In genomic region chr4:8545439-8545765, GRCh38 we compare ENCODE assay signal across 23 cellular contexts. TPM values are rescaled to one million over a fixed set of nuclear protein-coding genes. Genes with fewer than 3 reads are reported as not detected.
DNase-seq lines count a peak whose midpoint lies in the region; ATAC-seq and TF ChIP-seq lines count a peak whose summit lies in the region.
"Had no signal": no experiment of that assay in that cellular context is flagged by ENCODE, and none has a peak within 500 bp of the region (broad histone marks: within the 10 kb centered on the region; RNA-seq: fewer than 3 reads in every experiment).

No MANE protein-coding gene starts in this region.

- no peak overlapping the region; the same call in 1 of the 2 replicates for H3K27ac Mint-ChIP-seq in GM23338
- H3K27ac Mint-ChIP-seq: CD4-positive, alpha-beta T cell had no signal

- H3K27ac ChIP-seq in BLaER1 treated with 17β-estradiol and CSF1 and Interleukin-3, amounts not matched to agents 10 nM and 100 nM: no peak overlapping the region
- H3K27ac ChIP-seq in GM23338 (ENCODE audit: low read depth) (no peak overlapping the region), trophoblast cell (ENCODE audit: low read depth, low read length) (no peak overlapping the region), PC-3 (ENCODE audit: low read length) (no peak overlapping the region)
- H3K27ac ChIP-seq: KMS-11 had no signal

- H2BK120ac ChIP-seq in trophoblast cell (ENCODE audit: insufficient read depth, low read length, poor library complexity): peak overlapping the region; percentile 39

- no peaks in the 10 kb centered on the region for H3K36me3 ChIP-seq in BLaER1 treated with 17β-estradiol and CSF1 and Interleukin-3, amounts not matched to agents 10 nM and 100 nM
- H3K36me3 ChIP-seq in GM23338 (ENCODE audit: insufficient read depth): no peaks in the 10 kb centered on the region
- H3K36me3 ChIP-seq in trophoblast cell (ENCODE audit: control insufficient read depth in 1 of 2, insufficient read depth in 2 of 2, low read length in 2 of 2): no peaks in the 10 kb centered on the region
- H3K36me3 ChIP-seq in PC-3 (ENCODE audit: low read depth, low read length): no peaks in the 10 kb centered on the region
- H3K36me3 ChIP-seq: BE2C had no signal

- TF ChIP-seq CTCF in GM23338 (conservative IDR thresholded peaks at IDR 0.05; ENCODE audit: low read depth in 2 of 2) (no peak), PC-3 (conservative IDR thresholded peaks at IDR 0.05; ENCODE audit: low read depth, low read length) (no peak)

- peak overlapping the region; percentile 74 to 97 (median 92) for H3K4me2 ChIP-seq in BLaER1 treated with 17β-estradiol and CSF1 and Interleukin-3, amounts not matched to agents 10 nM and 100 nM
- H3K4me2 ChIP-seq in GM23338: no peak overlapping the region
- H3K4me2 ChIP-seq in trophoblast cell (ENCODE audit: low read length): no peak overlapping the region
- H3K4me2 ChIP-seq in PC-3 (ENCODE audit: low read length): no peak overlapping the region
- H3K4me2 ChIP-seq: KMS-11 had no signal

- POLR2A ChIA-PET in PC-3 (lab: Charles Lee; ENCODE audit: unreplicated experiment): no interaction called here

- H4K20me1 ChIP-seq in BLaER1 treated with 17β-estradiol and CSF1 and Interleukin-3, amounts not matched to agents 10 nM and 100 nM: peaks cover 0 to 64% (median 26%) of the 10 kb centered on the region in 11 experiments; a peak in 15 of 22 replicates
- H4K20me1 ChIP-seq in GM23338 (replicated peaks; ENCODE audit: insufficient read depth) (no peaks in the 10 kb centered on the region), PC-3 (ENCODE audit: low read length) (no peaks in the 10 kb centered on the region)

- H4K8ac ChIP-seq in trophoblast cell (ENCODE audit: low read depth, low read length): peak overlapping the region; percentile 67

- H3K4me1 Mint-ChIP-seq in GM23338: peaks cover 22% of the 10 kb centered on the region

- WGBS in trophoblast cell (ENCODE audit: extremely low coverage, insufficient coverage, insufficient read length): no CpG with 5 or more reads among the region's 9 CpGs

- H4K12ac ChIP-seq in trophoblast cell (ENCODE audit: low read depth, low read length): no peak overlapping the region

- CTCF ChIA-PET in PC-3 (lab: Charles Lee): no interaction called here

- H2AFZ ChIP-seq in GM23338 (0 out of 2 replicates have a peak overlapping the region, but pooled peaks have one; percentile 74), trophoblast cell (ENCODE audit: insufficient read depth, low read length, poor library complexity) (peak overlapping the region; percentile 6), PC-3 (ENCODE audit: low read length) (no peak overlapping the region)

- peaks cover 38% of the 10 kb centered on the region for H3K79me1 ChIP-seq in trophoblast cell (ENCODE audit: low read length)

- H2BK5ac ChIP-seq in trophoblast cell (ENCODE audit: low read depth, low read length, poor library complexity): peak overlapping the region; percentile 5

- peaks cover 56 to 98% (median 84%) of the 10 kb centered on the region in 11 experiments for H3K27me3 ChIP-seq in BLaER1 treated with 17β-estradiol and CSF1 and Interleukin-3, amounts not matched to agents 10 nM and 100 nM
- H3K27me3 ChIP-seq in GM23338 (ENCODE audit: insufficient read depth): no peaks in the 10 kb centered on the region
- no peaks in the 10 kb centered on the region for H3K27me3 ChIP-seq in trophoblast cell (ENCODE audit: insufficient read depth, low read length)
- H3K27me3 ChIP-seq in PC-3 (ENCODE audit: low read length): no peaks in the 10 kb centered on the region
- H3K27me3 ChIP-seq: BE2C had no signal

- H2AK5ac ChIP-seq in trophoblast cell (ENCODE audit: low read length): peak overlapping the region; percentile 77

- no peak for ATAC-seq in GM23338
- no peak for ATAC-seq in PC-3
- ATAC-seq: GM12878 had no signal

- no peak overlapping the region for H3K4ac ChIP-seq in trophoblast cell (ENCODE audit: low read depth, low read length)

- H3K4me3 ChIP-seq in BLaER1 treated with 17β-estradiol and CSF1 and Interleukin-3, amounts not matched to agents 10 nM and 100 nM: peak overlapping the region in 4 of 10 experiments; percentile 10 to 54 (median 30); a peak in 3 of 20 replicates
- H3K4me3 ChIP-seq in GM23338 (no peak overlapping the region), trophoblast cell (ENCODE audit: low read depth, low read length) (no peak overlapping the region), PC-3 (ENCODE audit: low read length) (no peak overlapping the region)
- H3K4me3 ChIP-seq: GM12878 had no signal

- H2BK12ac ChIP-seq in trophoblast cell (ENCODE audit: low read length): peak overlapping the region; percentile 79

- no peak overlapping the region for H3K23ac ChIP-seq in trophoblast cell (ENCODE audit: low read length)

- H3K4me3 Mint-ChIP-seq in GM23338: no peak overlapping the region; the same call in 2 of the 3 replicates
- H3K4me3 Mint-ChIP-seq: CD4-positive, alpha-beta T cell had no signal

- H3K4me1 ChIP-seq in BLaER1 treated with 17β-estradiol and CSF1 and Interleukin-3, amounts not matched to agents 10 nM and 100 nM: peaks cover 31 to 61% (median 46%) of the 10 kb centered on the region in 10 experiments
- H3K4me1 ChIP-seq in GM23338 (ENCODE audit: insufficient read depth) (peaks cover 9% of the 10 kb centered on the region), trophoblast cell (ENCODE audit: control insufficient read depth in 1 of 2, insufficient read depth in 2 of 2, low read length in 2 of 2) (peaks cover 37 to 45% of the 10 kb centered on the region in 2 experiments), PC-3 (ENCODE audit: insufficient read depth, low read length) (peaks cover 33% of the 10 kb centered on the region)
- H3K4me1 ChIP-seq: BE2C had no signal

- no peaks in the 10 kb centered on the region for H3F3A ChIP-seq in GM23338 (replicated peaks; ENCODE audit: low read depth)
- no peaks in the 10 kb centered on the region for H3F3A ChIP-seq in PC-3 (ENCODE audit: low read length, unreplicated experiment)

- H3K27me3 Mint-ChIP-seq in GM23338 (ENCODE audit: insufficient read depth, low read depth, poor library complexity): peaks cover 16% of the 10 kb centered on the region
- H3K27me3 Mint-ChIP-seq: CD4-positive, alpha-beta T cell had no signal

- peaks cover 0 to 30% (median 0%) of the 10 kb centered on the region in 11 experiments; a peak in 10 of 22 replicates for H3K9me3 ChIP-seq in BLaER1 treated with 17β-estradiol and CSF1 and Interleukin-3, amounts not matched to agents 10 nM and 100 nM (replicated peaks in 1 of 11)
- H3K9me3 ChIP-seq in trophoblast cell (ENCODE audit: insufficient read depth, low read depth, low read length) (no peaks in the 10 kb centered on the region), PC-3 (ENCODE audit: low read length) (no peaks in the 10 kb centered on the region)
- H3K9me3 ChIP-seq: BE2C had no signal

- H3K18ac ChIP-seq in trophoblast cell (ENCODE audit: low read length): peak overlapping the region; percentile 30

- H3K79me2 ChIP-seq in GM23338 (replicated peaks; ENCODE audit: insufficient read depth) (no peaks in the 10 kb centered on the region), trophoblast cell (ENCODE audit: control insufficient read depth, insufficient read depth, low read length, poor library complexity) (no peaks in the 10 kb centered on the region), PC-3 (ENCODE audit: low read length) (no peaks in the 10 kb centered on the region)

- no TSS peak for BruUV-seq in PC-3 (replicated peaks; lab: Mats Ljungman, UMichigan)

- H3K14ac ChIP-seq in trophoblast cell (ENCODE audit: low read length): peak overlapping the region; percentile 28

- H3K9me2 ChIP-seq in GM23338 (ENCODE audit: insufficient read depth) (no peaks in the 10 kb centered on the region), PC-3 (replicated peaks; ENCODE audit: low read length) (no peaks in the 10 kb centered on the region)

- peak overlapping the region; percentile 79 for H4K91ac ChIP-seq in trophoblast cell (ENCODE audit: low read depth, low read length)

- no peaks in the 10 kb centered on the region for H3K36me3 Mint-ChIP-seq in GM23338 (ENCODE audit: low read depth)

- peak overlapping the region in 1 of 11 experiments; percentile 32; a peak in 2 of 22 replicates for H3K9ac ChIP-seq in BLaER1 treated with 17β-estradiol and CSF1 and Interleukin-3, amounts not matched to agents 10 nM and 100 nM
- no peak overlapping the region for H3K9ac ChIP-seq in trophoblast cell (ENCODE audit: low read length)
- no peak overlapping the region for H3K9ac ChIP-seq in PC-3 (ENCODE audit: low read length)
- H3K9ac ChIP-seq: KMS-11 had no signal

- intact Hi-C loops in PC-3 (cut with micrococcal nuclease): loop anchor here (5.0 kb wide), 1 partner anchor 47 kb away; the partner anchor contains the start of gene CPZ

- DNase-seq in GM23338 (ENCODE audit: low spot score): no peak
- DNase-seq in iPS-NIHi11 (ENCODE audit: low spot score): peak; percentile 10
- DNase-seq in trophoblast cell: no peak
- no peak for DNase-seq in OCI-M1 (lab: John Stamatoyannopoulos, UW)
- no peak for DNase-seq in PC-3
- DNase-seq in SIG-M5 (lab: John Stamatoyannopoulos, UW): no peak
- DNase-seq: BE2C; CD4-positive, alpha-beta T cell; COR-L47; DMS 273 treated with DMSO at 0.1 percent for 48 hours; DMS79 treated with DMSO at 0.1 percent for 48 hours; GOT3; IMR-90; NCI-H1105; NCI-H2081; NCI-H446; NCI-H526; RPMI8226; SHP77 treated with DMSO at 0.1 percent for 48 hours had no signal

- no peaks in the 10 kb centered on the region for H3K9me3 Mint-ChIP-seq in GM23338
- H3K9me3 Mint-ChIP-seq: CD4-positive, alpha-beta T cell had no signal

TF ChIP-seq in GM23338, 12 proteins besides CTCF, POLR2A, EP300 and RAD21 (continues in another document):
- TF ChIP-seq JUNB (IDR thresholded peaks at IDR 0.05; ENCODE audit: unreplicated experiment): no peak
- no peak for TF ChIP-seq ZNF114 (CRISPR knock-in tag; IDR thresholded peaks at IDR 0.05)
- TF ChIP-seq ETS1 (IDR thresholded peaks at IDR 0.05): no peak

RNA-seq across cellular contexts. Expression of gene GPR78, which starts 34.8 kb away (rescaled TPM):
- 2.6 and 2.7 TPM in 2 replicates for total RNA-seq in GM23338 (2014; rRNA removed; shearing (Covaris generic))
- 0.82 and 0.83 TPM in 2 replicates for polyA plus RNA-seq in GM23338 (2016; fragmentation: Nextera tagmentation; extraction: Ambion mirVana)
- 13.9 and 15.5 TPM in 2 replicates for polyA plus RNA-seq in trophoblast cell (2013)
- 2.0 and 2.4 TPM in 2 replicates for total RNA-seq in PC-3 (2014; rRNA removed)
- total RNA-seq: A673; CD4-positive, alpha-beta T cell; GM12878 had no signal

RNA-seq across cellular contexts. Expression of gene CPZ, which starts 47.2 kb away (rescaled TPM):
- 37.3 and 43.1 TPM in 2 replicates for total RNA-seq in GM23338 (2014; rRNA removed; shearing (Covaris generic))
- 24.6 and 29.9 TPM in 2 replicates for polyA plus RNA-seq in GM23338 (2016; fragmentation: Nextera tagmentation; extraction: Ambion mirVana)
- 41.6 and 41.8 TPM in 2 replicates for polyA plus RNA-seq in trophoblast cell (2013)
- 21.7 and 27.9 TPM in 2 replicates for total RNA-seq in PC-3 (2014; rRNA removed)
- total RNA-seq: CD4-positive, alpha-beta T cell; GM12878 had no signal
- polyA plus RNA-seq: GM12878 had no signal

Comparison
In these comparisons a context has a peak if more than half of its experiments do, and no peak if none do; other contexts are left out.
1. H3K4me2 ChIP-seq: peak in BLaER1 treated with 17β-estradiol and CSF1 and Interleukin-3, amounts not matched to agents 10 nM and 100 nM (11 of 11); none in GM23338 (single experiment), trophoblast cell (single experiment) and PC-3 (single experiment).